In the genomic region with DNA sequence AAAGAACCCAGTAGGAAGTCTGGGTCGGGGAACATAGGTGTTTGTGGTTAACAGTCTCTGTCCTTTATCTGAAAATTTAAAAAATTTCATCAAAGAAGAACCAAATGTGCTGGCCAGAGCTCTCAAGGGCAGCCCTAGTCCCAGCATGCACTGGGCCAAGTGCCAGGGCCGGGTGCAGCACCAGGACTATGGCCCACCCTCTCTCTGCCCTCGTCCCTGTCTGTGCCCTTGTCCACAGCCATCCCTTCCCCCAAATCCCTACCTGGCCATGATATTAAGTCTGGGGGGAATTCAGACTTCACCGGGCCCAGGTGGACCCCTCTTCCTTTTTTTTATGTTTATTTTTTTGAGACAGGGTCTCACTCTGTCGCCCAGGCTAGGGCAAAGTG, we compare ENCODE assay signal across 14 cellular contexts. TPM values are rescaled to one million over a fixed set of nuclear protein-coding genes. Genes with fewer than 3 reads are reported as not detected.
DNase-seq lines count a peak whose midpoint lies in the region; ATAC-seq and TF ChIP-seq lines count a peak whose summit lies in the region.
"Had no signal": no experiment of that assay in that cellular context is flagged by ENCODE, and none has a peak within 500 bp of the region (broad histone marks: within the 10 kb centered on the region; RNA-seq: fewer than 3 reads in every experiment).

No MANE protein-coding gene starts in this region.

- TF ChIP-seq EP300 in tibial nerve (IDR thresholded peaks at IDR 0.05), result no peak

- H3K9me3 ChIP-seq in heart right ventricle (no peaks in the 10 kb centered on the region), mucosa of rectum (ENCODE audit: control insufficient read depth in 2 of 2, low read length in 2 of 2) (no peaks in the 10 kb centered on the region), tibial nerve (no peaks in the 10 kb centered on the region)
- H3K9me3 ChIP-seq: Caco-2, SJSA1 had no signal

- WGBS in heart right ventricle, 2 donors, result 72 to 81% methylated on average over 5 of the region's 5 CpGs
- 82 to 86% methylated on average over 5 of the region's 5 CpGs for WGBS in tibial nerve, 2 donors

- DNase-seq in heart right ventricle (no peak), cardiac septum (ENCODE audit: low spot score) (no peak), caudate nucleus (lab: John Stamatoyannopoulos, UW) (no peak), tibial nerve (ENCODE audit: low spot score in 2 of 2) (no peak), T-helper 1 cell (no peak), omental fat pad (ENCODE audit: low spot score) (no peak)
- DNase-seq: ACHN, Caco-2, cerebellar nuclear complex, NCI-H2081 treated with DMSO at 0.1 percent for 48 hours, NCI-H774 had no signal

- H3K9ac ChIP-seq in mucosa of rectum (ENCODE audit: low read depth in 1 of 2, low read length in 2 of 2), result no peak overlapping the region

- ATAC-seq in heart right ventricle, result peak in 2 of 8 donors; percentile 30 to 57
- no peak for ATAC-seq in GM21619 (IDR thresholded peaks at IDR 0.05; ENCODE audit: unreplicated experiment)
- ATAC-seq in omental fat pad (ENCODE audit: low FRiP score), result no peak

- peak overlapping the region in 7 of 10 donors; percentile 23 to 92 (median 53) for H3K27ac ChIP-seq in heart right ventricle
- H3K27ac ChIP-seq in caudate nucleus (ENCODE audit: low read depth, low read length), result peak overlapping the region; percentile 67
- H3K27ac ChIP-seq in mucosa of rectum (ENCODE audit: low read depth in 2 of 2, low read length in 2 of 2), result peak overlapping the region; percentile 25 to 72
- H3K27ac ChIP-seq in tibial nerve, result peak overlapping the region in 3 of 4 donors; percentile 60 to 79 (median 78)
- H3K27ac ChIP-seq: SJSA1 had no signal

- intact Hi-C loops in heart right ventricle (cut with DNase I) (loop anchor here in 2 of 10 donors (5.0 to 10.0 kb wide), 2 partner anchors 94 to 252 kb away; no protein-coding TSS in a partner anchor), cardiac septum (cut with DNase I) (no loop called here)

- no peaks in the 10 kb centered on the region for H3K27me3 ChIP-seq in heart right ventricle
- H3K27me3 ChIP-seq in mucosa of rectum (ENCODE audit: control insufficient read depth in 2 of 2, insufficient read depth in 2 of 2, low read length in 2 of 2), result no peaks in the 10 kb centered on the region
- H3K27me3 ChIP-seq in tibial nerve, result no peaks in the 10 kb centered on the region
- H3K27me3 ChIP-seq: SJSA1 had no signal

- TF ChIP-seq CTCF in heart right ventricle (IDR thresholded peaks at IDR 0.05), result no peak
- no peak for TF ChIP-seq CTCF in tibial nerve (IDR thresholded peaks at IDR 0.05)
- no peak for TF ChIP-seq CTCF in omental fat pad (IDR thresholded peaks at IDR 0.05)

- peaks cover 0 to 9% (median 0%) of the 10 kb centered on the region in 9 donors for H3K36me3 ChIP-seq in heart right ventricle
- peaks cover 0 to 3% of the 10 kb centered on the region in 2 donors for H3K36me3 ChIP-seq in mucosa of rectum (ENCODE audit: control insufficient read depth in 2 of 2, insufficient read depth in 2 of 2, low read length in 2 of 2)
- H3K36me3 ChIP-seq in tibial nerve, result peaks cover 0 to 9% (median 0%) of the 10 kb centered on the region in 3 donors

- peaks cover 0 to 52% (median 7%) of the 10 kb centered on the region in 9 donors for H3K4me1 ChIP-seq in heart right ventricle
- no peaks in the 10 kb centered on the region for H3K4me1 ChIP-seq in mucosa of rectum (ENCODE audit: control insufficient read depth in 2 of 2, insufficient read depth in 2 of 2, low read length in 2 of 2)
- peaks cover 0 to 17% (median 7%) of the 10 kb centered on the region in 4 donors for H3K4me1 ChIP-seq in tibial nerve
- H3K4me1 ChIP-seq: Caco-2, SJSA1 had no signal

- TF ChIP-seq POLR2A in tibial nerve (IDR thresholded peaks at IDR 0.05), result no peak

- H3K4me3 ChIP-seq in heart right ventricle (no peak overlapping the region), mucosa of rectum (ENCODE audit: low read length in 2 of 2) (no peak overlapping the region), tibial nerve (no peak overlapping the region)
- H3K4me3 ChIP-seq: SJSA1 had no signal

RNA-seq across cellular contexts. Expression of a gene that starts 14.3 kb away (rescaled TPM):
- total RNA-seq in heart right ventricle, result 10 to 100 TPM; 34.4 to 69.6 (median 42.3) TPM
- polyA plus RNA-seq in heart right ventricle, result 10 to 100 TPM; 26.8 to 53.2 TPM
- 41.4 TPM for total RNA-seq in cardiac septum
- total RNA-seq in tibial nerve, result 100 to 1,000 TPM in 3 of 4 donors, 10 to 100 TPM in 1; 90.0 to 141 (median 116) TPM
- total RNA-seq in omental fat pad, result 100 to 1,000 TPM in 1 of 4 donors, 10 to 100 TPM in 3; 93.9 to 141 (median 95.4) TPM
